ENCODE assay signal across 10 cellular contexts in genomic region chrX:103586659-103587058, GRCh38. TPM values are rescaled to one million over a fixed set of nuclear protein-coding genes. Genes with fewer than 3 reads are reported as not detected.
DNase-seq lines count a peak whose midpoint lies in the region; ATAC-seq and FAIRE-seq lines count a peak whose summit lies in the region.
"Had no signal": no experiment of that assay in that cellular context is flagged by ENCODE, and none has a peak within 500 bp of the region (broad histone marks: within the 10 kb centered on the region; RNA-seq: fewer than 3 reads in every experiment).

No MANE protein-coding gene starts in this region.

- H3K36me3 ChIP-seq in HAP-1 (replicated peaks) (peaks cover 21% of the 10 kb centered on the region), iPS-15b (ENCODE audit: control insufficient read depth, insufficient read depth, low read length) (no peaks in the 10 kb centered on the region), small intestine (ENCODE audit: control insufficient read depth in 2 of 2, insufficient read depth in 2 of 2, low read length in 2 of 2) (no peaks in the 10 kb centered on the region)

- ATAC-seq in activated T-helper 17 cell treated with anti-CD3 and anti-CD28 coated beads, Interleukin-2, amount 50 U/mL, for 72 hours (replicated peaks): no peak
- ATAC-seq in stimulated activated effector memory CD8-positive, alpha-beta T cell treated with anti-CD3 and anti-CD28 coated beads, Interleukin-12 subunit alpha, Interleukin-12 subunit beta, amount 100 ng/mL, for 72 hours: no peak
- ATAC-seq in GM19023 (IDR thresholded peaks at IDR 0.05; ENCODE audit: unreplicated experiment): no peak

- H3K4me1 ChIP-seq in HAP-1: peaks cover 5% of the 10 kb centered on the region
- H3K4me1 ChIP-seq in iPS-15b (ENCODE audit: control insufficient read depth, insufficient read depth, low read length): no peaks in the 10 kb centered on the region
- no peaks in the 10 kb centered on the region for H3K4me1 ChIP-seq in small intestine (ENCODE audit: control insufficient read depth in 2 of 2, insufficient read depth in 1 of 2, low read depth in 1 of 2, low read length in 1 of 2)

- WGBS in small intestine, 3 donors: 48 to 57% (median 54%) methylated on average over 4 of the region's 4 CpGs

- intact Hi-C loops in posterior vena cava (cut with DNase I): no loop called here

- H3K4me3 Mint-ChIP-seq in activated T-helper 17 cell treated with anti-CD3 and anti-CD28 coated beads, Interleukin-2, amount 50 U/mL, for 72 hours: peak overlapping the region; percentile 83
- H3K4me3 Mint-ChIP-seq in stimulated activated effector memory CD8-positive, alpha-beta T cell treated with anti-CD3 and anti-CD28 coated beads, Interleukin-12 subunit alpha, Interleukin-12 subunit beta, amount 100 ng/mL, for 72 hours: peak overlapping the region; percentile 74

- H3K4me3 ChIP-seq in HAP-1 (peak overlapping the region; percentile 71), iPS-15b (ENCODE audit: low read depth, low read length) (peak overlapping the region; percentile 90), small intestine (ENCODE audit: low read depth in 1 of 2, low read length in 2 of 2) (no peak overlapping the region)

- FAIRE-seq in small intestine (lab: Jason Lieb, UNC): no peak
- FAIRE-seq in urothelium cell line (lab: Jason Lieb, UNC): no peak
- FAIRE-seq: frontal cortex had no signal

- H3K27me3 Mint-ChIP-seq in activated T-helper 17 cell treated with anti-CD3 and anti-CD28 coated beads, Interleukin-2, amount 50 U/mL, for 72 hours: no peaks in the 10 kb centered on the region

- H3K27me3 ChIP-seq in HAP-1 (ENCODE audit: low read depth) (no peaks in the 10 kb centered on the region), iPS-15b (ENCODE audit: control insufficient read depth, insufficient read depth, low read length) (no peaks in the 10 kb centered on the region), small intestine (ENCODE audit: control insufficient read depth in 2 of 2, insufficient read depth in 2 of 2, low read length in 2 of 2) (no peaks in the 10 kb centered on the region)

- H3K9me3 Mint-ChIP-seq in activated T-helper 17 cell treated with anti-CD3 and anti-CD28 coated beads, Interleukin-2, amount 50 U/mL, for 72 hours: no peaks in the 10 kb centered on the region
- no peaks in the 10 kb centered on the region for H3K9me3 Mint-ChIP-seq in stimulated activated effector memory CD8-positive, alpha-beta T cell treated with anti-CD3 and anti-CD28 coated beads, Interleukin-12 subunit alpha, Interleukin-12 subunit beta, amount 100 ng/mL, for 72 hours

- H3K36me3 Mint-ChIP-seq in activated T-helper 17 cell treated with anti-CD3 and anti-CD28 coated beads, Interleukin-2, amount 50 U/mL, for 72 hours (ENCODE audit: low read depth): no peaks in the 10 kb centered on the region
- H3K36me3 Mint-ChIP-seq in stimulated activated effector memory CD8-positive, alpha-beta T cell treated with anti-CD3 and anti-CD28 coated beads, Interleukin-12 subunit alpha, Interleukin-12 subunit beta, amount 100 ng/mL, for 72 hours: no peaks in the 10 kb centered on the region

- no peak overlapping the region for H3K27ac Mint-ChIP-seq in activated T-helper 17 cell treated with anti-CD3 and anti-CD28 coated beads, Interleukin-2, amount 50 U/mL, for 72 hours
- H3K27ac Mint-ChIP-seq in stimulated activated effector memory CD8-positive, alpha-beta T cell treated with anti-CD3 and anti-CD28 coated beads, Interleukin-12 subunit alpha, Interleukin-12 subunit beta, amount 100 ng/mL, for 72 hours: no peak overlapping the region

- in situ Hi-C loops in HAP-1 (cut with MboI; ENCODE audit: low sequenced_read_pairs): no loop called here

- no peaks in the 10 kb centered on the region for H3K4me1 Mint-ChIP-seq in activated T-helper 17 cell treated with anti-CD3 and anti-CD28 coated beads, Interleukin-2, amount 50 U/mL, for 72 hours
- H3K4me1 Mint-ChIP-seq in stimulated activated effector memory CD8-positive, alpha-beta T cell treated with anti-CD3 and anti-CD28 coated beads, Interleukin-12 subunit alpha, Interleukin-12 subunit beta, amount 100 ng/mL, for 72 hours: peaks cover 14% of the 10 kb centered on the region

- H3K9ac ChIP-seq in iPS-15b (ENCODE audit: low read depth, low read length): no peak overlapping the region

- DNase-seq in HAP-1 (ENCODE audit: low spot score in 2 of 2) (no peak), posterior vena cava (ENCODE audit: low spot score) (no peak), small intestine (no peak), urothelium cell line (ENCODE audit: low spot score) (no peak)
- no peak for DNase-seq in stimulated activated effector memory CD8-positive, alpha-beta T cell treated with anti-CD3 and anti-CD28 coated beads, Interleukin-12 subunit alpha, Interleukin-12 subunit beta, amount 100 ng/mL, for 72 hours (ENCODE audit: low spot score in 2 of 2)
- DNase-seq: NCI-H187 treated with DMSO at 0.1 percent for 48 hours had no signal

- no peaks in the 10 kb centered on the region for H3K9me3 ChIP-seq in HAP-1
- no peaks in the 10 kb centered on the region for H3K9me3 ChIP-seq in iPS-15b (ENCODE audit: control insufficient read depth, insufficient read depth, low read length)
- H3K9me3 ChIP-seq in small intestine (ENCODE audit: control insufficient read depth, low read depth): no peaks in the 10 kb centered on the region

- no peak overlapping the region for H3K27ac ChIP-seq in small intestine (ENCODE audit: low read depth in 1 of 2, low read length in 1 of 2)

RNA-seq across cellular contexts. Expression of gene TCEAL4, which starts 1.3 kb away (rescaled TPM):
- 10 to 100 TPM in 1 of 2 donors, 1 to 10 TPM in 1; 9.9 to 14.1 TPM for total RNA-seq in activated T-helper 17 cell treated with anti-CD3 and anti-CD28 coated beads, Interleukin-2, amount 50 U/mL, for 72 hours
- 100 to 1,000 TPM; 197 to 336 TPM for total RNA-seq in posterior vena cava
- polyA plus RNA-seq in small intestine: 10 to 100 TPM; 13.0 to 86.8 (median 40.3) TPM

RNA-seq across cellular contexts. Expression of gene TCEAL3, which starts 21.1 kb away (rescaled TPM):
- 1 to 10 TPM; 4.1 to 9.1 TPM for total RNA-seq in activated T-helper 17 cell treated with anti-CD3 and anti-CD28 coated beads, Interleukin-2, amount 50 U/mL, for 72 hours
- total RNA-seq in posterior vena cava: 100 to 1,000 TPM in 1 of 2 donors, 10 to 100 TPM in 1; 87.0 to 113 TPM
- 10 to 100 TPM in 2 of 3 donors, 1 to 10 TPM in 1; 2.2 to 18.6 (median 12.7) TPM for polyA plus RNA-seq in small intestine

RNA-seq across cellular contexts. Expression of gene TCEAL1, which starts 42.1 kb away (rescaled TPM):
- total RNA-seq in activated T-helper 17 cell treated with anti-CD3 and anti-CD28 coated beads, Interleukin-2, amount 50 U/mL, for 72 hours: 1 to 10 TPM; 6.0 to 9.3 TPM
- total RNA-seq in posterior vena cava: 100 to 1,000 TPM in 1 of 2 donors, 10 to 100 TPM in 1; 90.0 to 120 TPM
- polyA plus RNA-seq in small intestine: 10 to 100 TPM; 17.9 to 33.0 (median 23.2) TPM

Comparison
In these comparisons a context has a peak if more than half of its experiments do, and no peak if none do; other contexts are left out.
1. H3K4me3 ChIP-seq: peak in HAP-1 (single experiment) and iPS-15b (single experiment); none in small intestine (0 of 2).
2. RNA of gene TCEAL4, which starts 1.3 kb away (total RNA-seq): 197 to 336 TPM in posterior vena cava; 9.9 to 14.1 TPM in activated T-helper 17 cell treated with anti-CD3 and anti-CD28 coated beads, Interleukin-2, amount 50 U/mL, for 72 hours; every median in the first group is over 10 times any median in the second.
3. RNA of gene TCEAL3, which starts 21.1 kb away (total RNA-seq): 87.0 to 113 TPM in posterior vena cava; 4.1 to 9.1 TPM in activated T-helper 17 cell treated with anti-CD3 and anti-CD28 coated beads, Interleukin-2, amount 50 U/mL, for 72 hours; every median in the first group is over 4 times any median in the second.
4. RNA of gene TCEAL1, which starts 42.1 kb away (total RNA-seq): 90.0 to 120 TPM in posterior vena cava; 6.0 to 9.3 TPM in activated T-helper 17 cell treated with anti-CD3 and anti-CD28 coated beads, Interleukin-2, amount 50 U/mL, for 72 hours; every median in the first group is over 4 times any median in the second.